8 cellular contexts compared by ENCODE assay signal in genomic region chr20:25853718-25854381, GRCh38.
DNase-seq lines count a peak whose midpoint lies in the region; ATAC-seq and TF ChIP-seq lines count a peak whose summit lies in the region.
"Not testable (repeated sequence)": the region's sequence is repeated elsewhere in the genome, so short reads cannot be mapped to it uniquely, and the experiment has no call there.

No MANE protein-coding gene starts in this region.

- WGBS in IMR-90 (ENCODE audit: extremely low coverage in 2 of 2, insufficient read length in 1 of 2), 2 experiments, result 17% methylated on average over 28 of the region's 55 CpGs; no CpG with 5 or more reads in 1 of the 2 experiments
- WGBS in mesodermal cell (ENCODE audit: insufficient coverage in 2 of 2), 2 experiments, result 77 to 79% methylated on average over 50 to 55 of the region's 55 CpGs

- H3K9ac ChIP-seq in IMR-90 (ENCODE audit: low read depth, low read length) (peak overlapping the region; percentile 37; the same call in 1 of the 2 replicates), PC-3 (ENCODE audit: low read length) (peak overlapping the region; percentile 52)

- not testable (repeated sequence) for H3K9me3 ChIP-seq in IMR-90 (ENCODE audit: control insufficient read depth, insufficient read depth, low read length); PC-3 (ENCODE audit: low read length); mesodermal cell (ENCODE audit: control insufficient read depth, low read length)

- H2AK5ac ChIP-seq in IMR-90 (ENCODE audit: low read depth, low read length), result not testable (repeated sequence)

- not testable (repeated sequence) for H2BK20ac ChIP-seq in IMR-90 (ENCODE audit: low read depth, low read length)

- in situ Hi-C loops in IMR-90 (cut with MboI; ENCODE audit: low sequenced_read_pairs), result loop anchor here (25.0 kb wide), 3 partner anchors 133 to 867 kb away; partner anchors contain the start of gene APMAP

- H3K4me1 ChIP-seq in IMR-90 (ENCODE audit: control insufficient read depth, insufficient read depth, low read length); PC-3 (ENCODE audit: insufficient read depth, low read length); mesodermal cell (ENCODE audit: control insufficient read depth, insufficient read depth, low read length, poor library complexity, severe bottlenecking): not testable (repeated sequence)

- H2BK5ac ChIP-seq in IMR-90 (ENCODE audit: low read depth, low read length, poor library complexity, severe bottlenecking), result not testable (repeated sequence)

- not testable (repeated sequence) for H3K27me3 ChIP-seq in IMR-90 (ENCODE audit: control insufficient read depth, insufficient read depth, low read length); PC-3 (ENCODE audit: low read length)

- dilution Hi-C loops in IMR-90 (cut with HindIII; ENCODE audit: low sequenced_read_pairs, unreplicated experiment), result not testable (repeated sequence)

- H2BK15ac ChIP-seq in IMR-90 (ENCODE audit: low read depth, low read length), result not testable (repeated sequence)

- H3K79me2 ChIP-seq in PC-3 (ENCODE audit: low read length), result not testable (repeated sequence)

- DNase-seq in IMR-90 (peak; percentile 41), PC-3 (peak; percentile 89)
- peak; percentile 94 for DNase-seq in activated CD8-positive, alpha-beta memory T cell treated with anti-CD3 and anti-CD28 coated beads, Interleukin-2, amount 50 U/mL, for 48 hours
- peak; percentile 80 for DNase-seq in effector CD8-positive, alpha-beta T cell (lab: John Stamatoyannopoulos, UW)
- DNase-seq in stimulated activated CD8-positive, alpha-beta memory T cell treated with anti-CD3 and anti-CD28 coated beads, Interleukin-12 subunit alpha, Interleukin-12 subunit beta, amount 100 ng/mL, for 1 hour (ENCODE audit: low read depth), result peak; percentile 79

- BruUV-seq in IMR-90 (replicated peaks; lab: Mats Ljungman, UMichigan); PC-3 (replicated peaks; lab: Mats Ljungman, UMichigan): not testable (repeated sequence)

- H3K36me3 ChIP-seq in IMR-90 (ENCODE audit: control insufficient read depth, insufficient read depth, low read length); PC-3 (ENCODE audit: low read depth, low read length); mesodermal cell (ENCODE audit: control insufficient read depth, insufficient read depth, low read length): not testable (repeated sequence)

- intact Hi-C loops in IMR-90 (cut with micrococcal nuclease); PC-3 (cut with micrococcal nuclease): not testable (repeated sequence)

- not testable (repeated sequence) for H3K79me1 ChIP-seq in IMR-90 (ENCODE audit: low read depth in 1 of 2, low read length in 2 of 2)

- not testable (repeated sequence) for TF ChIP-seq POLR2A in IMR-90 (IDR thresholded peaks at IDR 0.05; ENCODE audit: low read depth, low read length)

- peak overlapping the region; percentile 51 for H3K4me3 ChIP-seq in IMR-90 (ENCODE audit: insufficient read depth, low read depth, low read length)
- peak overlapping the region; percentile 67 for H3K4me3 ChIP-seq in PC-3 (ENCODE audit: low read length)
- peak overlapping the region; percentile 14 for H3K4me3 ChIP-seq in mesodermal cell (ENCODE audit: extremely low read depth, insufficient read depth, low read length, poor library complexity, severe bottlenecking)

- H3K14ac ChIP-seq in IMR-90 (replicated peaks; ENCODE audit: low read depth, low read length), result not testable (repeated sequence)

- not testable (repeated sequence) for H4K20me1 ChIP-seq in IMR-90 (ENCODE audit: insufficient read depth, low read length); PC-3 (ENCODE audit: low read length)

- not testable (repeated sequence) for TF ChIP-seq RAD21 in IMR-90 (IDR thresholded peaks at IDR 0.05; ENCODE audit: low read length)

- not testable (repeated sequence) for H2AK9ac ChIP-seq in IMR-90 (replicated peaks; ENCODE audit: low read depth, low read length, poor library complexity)

- POLR2A ChIA-PET in IMR-90 (lab: Charles Lee; ENCODE audit: unreplicated experiment); PC-3 (lab: Charles Lee; ENCODE audit: unreplicated experiment): not testable (repeated sequence)

- H3K18ac ChIP-seq in IMR-90 (ENCODE audit: low read depth, low read length), result 0 out of 2 replicates have a peak overlapping the region, but pooled peaks have one; percentile 6

- H3K4me2 ChIP-seq in IMR-90 (ENCODE audit: low read depth, low read length) (peak overlapping the region; percentile 84), PC-3 (ENCODE audit: low read length) (peak overlapping the region; percentile 71)

- H2AFZ ChIP-seq in IMR-90 (replicated peaks; ENCODE audit: low read length, poor library complexity), result peak overlapping the region; percentile 88
- H2AFZ ChIP-seq in PC-3 (ENCODE audit: low read length), result peak overlapping the region; percentile 86

- peak overlapping the region; percentile 63 for H3K27ac ChIP-seq in C4-2B
- H3K27ac ChIP-seq in IMR-90 (ENCODE audit: insufficient read depth, low read length); PC-3 (ENCODE audit: low read length); mesodermal cell (ENCODE audit: low read depth, low read length, severe bottlenecking): not testable (repeated sequence)

- TF ChIP-seq CTCF in C4-2B (conservative IDR thresholded peaks at IDR 0.05); IMR-90 (conservative IDR thresholded peaks at IDR 0.05; ENCODE audit: low read depth, low read length); PC-3 (conservative IDR thresholded peaks at IDR 0.05; ENCODE audit: low read depth, low read length): not testable (repeated sequence)

- not testable (repeated sequence) for H3K9me1 ChIP-seq in IMR-90 (ENCODE audit: insufficient read depth, low read length)

- ATAC-seq in GM19395 (IDR thresholded peaks at IDR 0.05; ENCODE audit: unreplicated experiment) (peak; percentile 77), IMR-90 (ENCODE audit: low read depth) (peak; percentile 97), PC-3 (peak; percentile 88)

- not testable (repeated sequence) for H3K23ac ChIP-seq in IMR-90 (ENCODE audit: low read depth, low read length)

- H3K4ac ChIP-seq in IMR-90 (ENCODE audit: low read depth, low read length), result peak overlapping the region; percentile 25; the same call in 1 of the 2 replicates

- not testable (repeated sequence) for H2BK120ac ChIP-seq in IMR-90 (ENCODE audit: low read depth, low read length)

- not testable (repeated sequence) for H3F3A ChIP-seq in PC-3 (ENCODE audit: low read length, unreplicated experiment)

- not testable (repeated sequence) for H4K91ac ChIP-seq in IMR-90 (ENCODE audit: insufficient read depth, low read depth, low read length)

- H3K9me2 ChIP-seq in PC-3 (replicated peaks; ENCODE audit: low read length), result not testable (repeated sequence)

- peak overlapping the region; percentile 55; the same call in 1 of the 2 replicates for H4K5ac ChIP-seq in IMR-90 (ENCODE audit: low read depth, low read length)

- H3K56ac ChIP-seq in IMR-90 (ENCODE audit: extremely low read depth, insufficient read depth, low read length), result not testable (repeated sequence)

- CTCF ChIA-PET in IMR-90 (lab: Yijun Ruan, JAX); PC-3 (lab: Charles Lee): not testable (repeated sequence)

- peak overlapping the region; percentile 47 to 84; a peak in 2 of 4 replicates for H4K8ac ChIP-seq in IMR-90 (ENCODE audit: low read depth in 2 of 2, low read length in 2 of 2)

Comparison
In these comparisons a context has a peak if more than half of its experiments do, and no peak if none do; other contexts are left out.
1. DNase-seq: peak in every context shown above with its lines; median percentile 94 in activated CD8-positive, alpha-beta memory T cell treated with anti-CD3 and anti-CD28 coated beads, Interleukin-2, amount 50 U/mL, for 48 hours; 89 in PC-3; 80 in effector CD8-positive, alpha-beta T cell; 79 in stimulated activated CD8-positive, alpha-beta memory T cell treated with anti-CD3 and anti-CD28 coated beads, Interleukin-12 subunit alpha, Interleukin-12 subunit beta, amount 100 ng/mL, for 1 hour; 41 in IMR-90.
2. H3K4me3 ChIP-seq: peak in every context shown above with its lines; median percentile 67 in PC-3; 51 in IMR-90; 14 in mesodermal cell.